ENCODE assay signal across 8 cellular contexts in the genomic region with DNA sequence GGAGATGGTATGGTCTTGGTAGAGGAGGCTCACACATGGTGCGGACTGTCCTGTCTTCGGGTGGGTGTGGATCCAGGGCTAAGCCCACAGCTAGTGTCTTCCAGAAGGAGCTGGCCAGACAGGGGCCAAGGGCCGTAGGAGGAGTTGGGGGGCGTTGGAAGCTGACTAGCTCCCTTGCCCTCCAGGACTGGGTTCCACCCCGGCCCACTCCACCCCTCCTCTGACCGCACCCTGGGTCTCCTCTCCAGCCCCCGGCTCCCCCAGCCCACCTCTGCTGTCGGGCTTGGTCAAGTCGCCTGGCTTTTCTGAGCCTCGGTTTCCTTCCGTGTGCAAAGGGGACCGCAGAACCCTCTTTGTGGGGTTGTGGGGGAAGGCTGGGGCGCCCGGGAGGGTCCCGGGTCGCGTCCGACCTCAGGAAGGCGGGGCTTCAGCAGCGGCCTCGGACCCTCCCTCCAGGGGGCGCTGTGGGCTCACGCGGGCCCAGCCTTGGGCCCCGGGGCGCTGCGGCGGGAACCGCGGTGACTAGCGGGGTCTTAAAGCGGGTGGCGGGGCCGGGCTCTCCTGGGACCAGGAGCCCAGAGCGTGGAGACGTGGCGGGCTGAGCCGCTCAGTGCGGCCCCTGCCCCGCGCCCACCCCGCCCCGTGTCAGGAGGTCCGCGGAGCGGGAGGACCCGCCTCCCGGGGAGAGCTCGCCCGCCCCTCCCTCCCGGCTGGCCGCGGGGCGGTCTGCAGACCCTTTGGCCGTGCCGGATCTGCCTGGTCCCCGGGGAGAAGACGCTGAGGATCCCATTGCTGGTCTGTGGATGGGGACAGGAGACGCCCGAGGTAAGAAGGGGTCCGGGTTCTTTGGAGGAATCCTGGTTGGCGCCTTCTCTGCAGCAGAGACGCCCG. TPM values are rescaled to one million over a fixed set of nuclear protein-coding genes. Genes with fewer than 3 reads are reported as not detected.
A peak's percentile ranks its signal among the peaks of the same experiment; 100 is the strongest.
DNase-seq lines count a peak whose midpoint lies in the region; FAIRE-seq and TF ChIP-seq lines count a peak whose summit lies in the region.

No MANE protein-coding gene starts in this region.

- FAIRE-seq in RCC 7860 (lab: Jason Lieb, UNC), result no peak

- H3K36me3 ChIP-seq in kidney epithelial cell (ENCODE audit: control insufficient read depth, insufficient read depth, low read length), result no peaks in the 10 kb centered on the region

- H3K27ac ChIP-seq in HL-60 (replicated peaks), result no peak overlapping the region

- peaks cover 0 to 2% (median 0%) of the 10 kb centered on the region in 7 donors for H3K9me3 Mint-ChIP-seq in CD14-positive monocyte
- H3K9me3 Mint-ChIP-seq in T-helper 1 cell treated with Interleukin-12 subunit alpha and Interleukin-12 subunit beta and Interleukin-4 antibody, amounts not matched to agents 30 μg/mL and 1 μg/mL, for 36 hours, result peaks cover under 1% of the 10 kb centered on the region

- H3K4me3 ChIP-seq in HL-60 (replicated peaks; ENCODE audit: insufficient read depth, low read length) (peak overlapping the region; percentile 25), astrocyte of the spinal cord (ENCODE audit: low read depth, low read length) (no peak overlapping the region), kidney epithelial cell (ENCODE audit: low read depth, low read length) (peak overlapping the region; percentile 12)

- H3K4me3 Mint-ChIP-seq in CD14-positive monocyte, result peak overlapping the region; percentile 49 to 82
- peak overlapping the region; percentile 48 for H3K4me3 Mint-ChIP-seq in T-helper 1 cell treated with Interleukin-12 subunit alpha and Interleukin-12 subunit beta and Interleukin-4 antibody, amounts not matched to agents 30 μg/mL and 1 μg/mL, for 36 hours

- intact Hi-C loops in CD14-positive monocyte (cut with micrococcal nuclease), result no loop called here

- H3K27me3 ChIP-seq in HL-60 (ENCODE audit: insufficient read depth, poor library complexity, severe bottlenecking) (peaks cover 6% of the 10 kb centered on the region), kidney epithelial cell (ENCODE audit: control insufficient read depth, insufficient read depth, low read length) (peaks cover 49% of the 10 kb centered on the region)

- H3K27ac Mint-ChIP-seq in CD14-positive monocyte, result no peak overlapping the region
- no peak overlapping the region for H3K27ac Mint-ChIP-seq in T-helper 1 cell treated with Interleukin-12 subunit alpha and Interleukin-12 subunit beta and Interleukin-4 antibody, amounts not matched to agents 30 μg/mL and 1 μg/mL, for 36 hours

- TF ChIP-seq CTCF in CD14-positive monocyte (IDR thresholded peaks at IDR 0.05), result peak; percentile 91
- peak; percentile 71 for TF ChIP-seq CTCF in HL-60 (IDR thresholded peaks at IDR 0.05; ENCODE audit: insufficient read depth, low read length)
- TF ChIP-seq CTCF in astrocyte of the spinal cord (IDR thresholded peaks at IDR 0.05; ENCODE audit: low read depth, low read length), result peak; percentile 64
- peak; percentile 60 for TF ChIP-seq CTCF in kidney epithelial cell (IDR thresholded peaks at IDR 0.05; ENCODE audit: insufficient read depth, low read length, poor library complexity, severe bottlenecking)

- peaks cover 33 to 40% of the 10 kb centered on the region in 2 donors for H3K36me3 Mint-ChIP-seq in CD14-positive monocyte
- no peaks in the 10 kb centered on the region for H3K36me3 Mint-ChIP-seq in T-helper 1 cell treated with Interleukin-12 subunit alpha and Interleukin-12 subunit beta and Interleukin-4 antibody, amounts not matched to agents 30 μg/mL and 1 μg/mL, for 36 hours (ENCODE audit: low read depth)

- H3K4me1 Mint-ChIP-seq in CD14-positive monocyte, result peaks cover 6% of the 10 kb centered on the region
- H3K4me1 Mint-ChIP-seq in T-helper 1 cell treated with Interleukin-12 subunit alpha and Interleukin-12 subunit beta and Interleukin-4 antibody, amounts not matched to agents 30 μg/mL and 1 μg/mL, for 36 hours (ENCODE audit: low read depth), result peaks cover 4% of the 10 kb centered on the region

- in situ Hi-C loops in astrocyte of the spinal cord (cut with HindIII; ENCODE audit: low sequenced_read_pairs), result no loop called here

- peaks cover 30 to 39% (median 37%) of the 10 kb centered on the region in 3 donors for H3K27me3 Mint-ChIP-seq in CD14-positive monocyte (ENCODE audit: low read depth in 3 of 3)
- H3K27me3 Mint-ChIP-seq in T-helper 1 cell treated with Interleukin-12 subunit alpha and Interleukin-12 subunit beta and Interleukin-4 antibody, amounts not matched to agents 30 μg/mL and 1 μg/mL, for 36 hours (ENCODE audit: low read depth), result peaks cover 25% of the 10 kb centered on the region

- peak; percentile 47 for DNase-seq in CD14-positive monocyte (ENCODE audit: low spot score)
- DNase-seq in HL-60 (ENCODE audit: low read depth in 1 of 2, low spot score in 1 of 2), result no peak
- DNase-seq in astrocyte of the spinal cord (ENCODE audit: low read depth, low spot score), result no peak
- no peak for DNase-seq in kidney epithelial cell (ENCODE audit: low read depth)
- DNase-seq in stimulated activated CD8-positive, alpha-beta memory T cell treated with anti-CD3 and anti-CD28 coated beads, Interleukin-15, amount 100 ng/mL, for 1 hour (ENCODE audit: low read depth), result peak; percentile 38
- no peak for DNase-seq in RCC 7860 (ENCODE audit: low spot score)
- no peak for DNase-seq in cortex of kidney (lab: John Stamatoyannopoulos, UW)

RNA-seq across cellular contexts. Expression of gene NPBWR2, which starts 5.4 kb away (rescaled TPM):
- polyA plus RNA-seq in CD14-positive monocyte, result not detected
- total RNA-seq in kidney epithelial cell, result not detected in 2 replicates

RNA-seq across cellular contexts. Expression of gene LKAAEAR1, which starts 17.8 kb away (rescaled TPM):
- under 1 TPM; 0.61 to 0.86 TPM for polyA plus RNA-seq in CD14-positive monocyte
- not detected in 2 replicates for total RNA-seq in kidney epithelial cell

RNA-seq across cellular contexts. Expression of gene OPRL1, which starts 22.1 kb away (rescaled TPM):
- 1 to 10 TPM; 7.0 to 8.8 TPM for polyA plus RNA-seq in CD14-positive monocyte
- 0.21 and 0.68 TPM in 2 replicates for total RNA-seq in kidney epithelial cell

RNA-seq across cellular contexts. Expression of gene RGS19, which starts 22.7 kb away (rescaled TPM):
- polyA plus RNA-seq in CD14-positive monocyte, result 100 to 1,000 TPM; 244 to 280 TPM
- 13.1 and 14.1 TPM in 2 replicates for total RNA-seq in kidney epithelial cell

RNA-seq across cellular contexts. Expression of gene TCEA2, which starts 39.0 kb away (rescaled TPM):
- polyA plus RNA-seq in CD14-positive monocyte, result 10 to 100 TPM; 15.7 to 16.0 TPM
- 23.9 and 24.4 TPM in 2 replicates for total RNA-seq in kidney epithelial cell

Comparison
In these comparisons a context has a peak if more than half of its experiments do, and no peak if none do; other contexts are left out.
1. DNase-seq: peak in CD14-positive monocyte (single experiment) and stimulated activated CD8-positive, alpha-beta memory T cell treated with anti-CD3 and anti-CD28 coated beads, Interleukin-15, amount 100 ng/mL, for 1 hour (single experiment); none in HL-60 (0 of 2), astrocyte of the spinal cord (single experiment), kidney epithelial cell (single experiment), RCC 7860 (single experiment) and cortex of kidney (single experiment).
2. Peak in every context shown above with its lines, with median percentiles within 50 percentile points of each other: CTCF ChIP-seq.